18 cellular contexts compared by ENCODE assay signal in the genomic region with DNA sequence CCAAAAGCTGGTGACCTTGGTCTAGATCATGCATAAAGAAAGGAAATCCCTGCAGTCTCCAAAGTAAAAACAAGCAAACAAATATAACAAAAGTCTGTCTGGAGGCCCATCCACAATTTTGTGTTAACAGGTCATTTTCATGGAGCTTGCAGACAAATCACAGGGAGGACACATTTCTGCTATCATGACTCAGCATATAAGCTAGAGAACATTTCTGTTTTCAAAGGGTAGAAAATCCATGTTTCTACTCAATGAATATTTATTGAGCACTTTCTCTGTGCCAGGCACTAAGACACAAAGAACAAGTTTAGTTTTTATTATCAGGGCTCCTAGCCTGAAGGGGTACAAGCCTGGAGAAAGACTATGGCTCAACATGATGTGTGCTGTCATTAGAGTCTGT.
"Had no signal": no experiment of that assay in that cellular context is flagged by ENCODE, and none has a peak within 500 bp of the region (broad histone marks: within the 10 kb centered on the region; RNA-seq: fewer than 3 reads in every experiment).

No MANE protein-coding gene starts in this region.

- H3K4me3 ChIP-seq: ascending aorta, pancreas had no signal

- H3K27ac Mint-ChIP-seq: activated naive CD4-positive, alpha-beta T cell treated with anti-CD3 and anti-CD28 coated beads for 36 hours; activated naive CD8-positive, alpha-beta T cell treated with anti-CD3 and anti-CD28 coated beads, Interleukin-2, amount 50 U/mL, for 24 hours; activated T-helper 17 cell treated with anti-CD3 and anti-CD28 coated beads, Interleukin-2, amount 50 U/mL, for 72 hours; T-cell had no signal

- H3K36me3 ChIP-seq: ascending aorta, pancreas had no signal

- H3K9me3 ChIP-seq: ascending aorta, pancreas had no signal

- H3K4me1 Mint-ChIP-seq: activated naive CD8-positive, alpha-beta T cell treated with anti-CD3 and anti-CD28 coated beads, Interleukin-2, amount 50 U/mL, for 24 hours; activated T-helper 17 cell treated with anti-CD3 and anti-CD28 coated beads, Interleukin-2, amount 50 U/mL, for 72 hours; T-cell had no signal

- H3K9me3 Mint-ChIP-seq: activated naive CD8-positive, alpha-beta T cell treated with anti-CD3 and anti-CD28 coated beads, Interleukin-2, amount 50 U/mL, for 24 hours had no signal

- DNase-seq: activated CD4-positive, alpha-beta T cell treated with anti-CD3 and anti-CD28 coated beads for 1 hour; activated CD4-positive, alpha-beta T cell treated with anti-CD3 and anti-CD28 coated beads, Interleukin-2, amount 50 U/mL, for 48 hours; activated naive CD4-positive, alpha-beta T cell treated with anti-CD3 and anti-CD28 coated beads for 36 hours; activated naive CD8-positive, alpha-beta T cell treated with anti-CD3 and anti-CD28 coated beads, Interleukin-2, amount 50 U/mL, for 24 hours; islet precursor cell; mammary epithelial cell; naive B cell; pancreas; stimulated activated CD4-positive, alpha-beta T cell treated with anti-CD3 and anti-CD28 coated beads, Interleukin-4, amount 100 ng/mL, for 1 hour; stimulated activated naive CD4-positive, alpha-beta T cell treated with Interleukin-2 at 50 U/mL for 16 hours; substantia nigra; T-cell; T1000; trophoblast cell had no signal

- H3K27ac ChIP-seq: epithelial cell of prostate, VCaP had no signal

- ATAC-seq: activated naive CD8-positive, alpha-beta T cell treated with anti-CD3 and anti-CD28 coated beads, Interleukin-2, amount 50 U/mL, for 24 hours; activated T-helper 17 cell treated with anti-CD3 and anti-CD28 coated beads, Interleukin-2, amount 50 U/mL, for 72 hours; T-cell had no signal

- H3K4me3 Mint-ChIP-seq: activated naive CD4-positive, alpha-beta T cell treated with anti-CD3 and anti-CD28 coated beads for 36 hours; activated naive CD8-positive, alpha-beta T cell treated with anti-CD3 and anti-CD28 coated beads, Interleukin-2, amount 50 U/mL, for 24 hours; activated T-helper 17 cell treated with anti-CD3 and anti-CD28 coated beads, Interleukin-2, amount 50 U/mL, for 72 hours; naive B cell; T-cell had no signal

- H3K27me3 ChIP-seq: ascending aorta, pancreas had no signal

- H3K36me3 Mint-ChIP-seq: T-cell had no signal

- H3K27me3 Mint-ChIP-seq: activated naive CD8-positive, alpha-beta T cell treated with anti-CD3 and anti-CD28 coated beads, Interleukin-2, amount 50 U/mL, for 24 hours; activated T-helper 17 cell treated with anti-CD3 and anti-CD28 coated beads, Interleukin-2, amount 50 U/mL, for 72 hours; naive B cell had no signal
